In the genomic region with DNA sequence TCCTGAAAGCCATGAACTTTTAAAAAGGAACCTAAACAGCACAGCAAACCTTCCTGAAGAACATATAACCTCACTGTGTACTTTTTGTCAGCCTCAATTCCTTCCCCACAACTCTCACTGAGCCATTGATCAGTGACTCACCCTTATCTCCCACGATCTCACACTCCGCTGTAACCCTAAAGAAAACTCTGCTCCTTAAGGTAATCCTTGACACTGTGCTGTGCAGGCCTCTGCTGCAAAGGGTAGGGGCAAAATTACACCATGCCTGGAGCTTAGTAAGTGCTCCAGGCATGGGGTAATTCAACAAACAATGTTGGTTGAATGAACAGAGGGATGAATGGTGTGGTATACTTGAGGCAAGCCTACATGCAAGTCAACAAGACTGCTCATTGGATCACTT, we compare ENCODE assay signal across 13 cellular contexts.
DNase-seq lines count a peak whose midpoint lies in the region; ATAC-seq and TF ChIP-seq lines count a peak whose summit lies in the region.
"Had no signal": no experiment of that assay in that cellular context is flagged by ENCODE, and none has a peak within 500 bp of the region (broad histone marks: within the 10 kb centered on the region; RNA-seq: fewer than 3 reads in every experiment).

No MANE protein-coding gene starts in this region.

- no peak for TF ChIP-seq CTCF in adrenal gland (IDR thresholded peaks at IDR 0.05)

- no peak overlapping the region for H3K27ac Mint-ChIP-seq in T-helper 2 cell treated with Interferon-gamma antibody and Interleukin-4, amounts not matched to agents 5 μg/mL and 100 μg/mL, for 36 hours
- no peak overlapping the region for H3K27ac Mint-ChIP-seq in stimulated activated naive CD8-positive, alpha-beta T cell treated with anti-CD3 and anti-CD28 coated beads, Interleukin-15, amount 100 ng/mL, for 72 hours
- H3K27ac Mint-ChIP-seq: B cell; stimulated activated naive B cell treated with anti-CD40 and anti-IgM and Interleukin-4, amounts not matched to agents 10 μg/mL and 1 μg/mL and 100 μg/mL, for 72 hours had no signal

- no peak overlapping the region for H3K27ac ChIP-seq in adrenal gland
- H3K27ac ChIP-seq: colonic mucosa had no signal

- no peaks in the 10 kb centered on the region for H3K27me3 Mint-ChIP-seq in T-helper 2 cell treated with Interferon-gamma antibody and Interleukin-4, amounts not matched to agents 5 μg/mL and 100 μg/mL, for 36 hours (ENCODE audit: low read depth)
- no peaks in the 10 kb centered on the region for H3K27me3 Mint-ChIP-seq in stimulated activated naive CD8-positive, alpha-beta T cell treated with anti-CD3 and anti-CD28 coated beads, Interleukin-15, amount 100 ng/mL, for 72 hours
- H3K27me3 Mint-ChIP-seq: B cell; stimulated activated naive B cell treated with anti-CD40 and anti-IgM and Interleukin-4, amounts not matched to agents 10 μg/mL and 1 μg/mL and 100 μg/mL, for 72 hours had no signal

- H3K9me3 ChIP-seq in adrenal gland (replicated peaks in 1 of 3) = no peaks in the 10 kb centered on the region
- H3K9me3 ChIP-seq: colonic mucosa had no signal

- H3K4me1 Mint-ChIP-seq in T-helper 2 cell treated with Interferon-gamma antibody and Interleukin-4, amounts not matched to agents 5 μg/mL and 100 μg/mL, for 36 hours (ENCODE audit: low read depth) = peaks cover 15% of the 10 kb centered on the region
- H3K4me1 Mint-ChIP-seq in stimulated activated naive CD8-positive, alpha-beta T cell treated with anti-CD3 and anti-CD28 coated beads, Interleukin-15, amount 100 ng/mL, for 72 hours = peaks cover 7% of the 10 kb centered on the region
- H3K4me1 Mint-ChIP-seq: B cell; stimulated activated naive B cell treated with anti-CD40 and anti-IgM and Interleukin-4, amounts not matched to agents 10 μg/mL and 1 μg/mL and 100 μg/mL, for 72 hours had no signal

- DNase-seq in stimulated activated CD4-positive, alpha-beta T cell treated with anti-CD3 and anti-CD28 coated beads, Interleukin-15, amount 100 ng/mL, for 24 hours = peak; percentile 33
- DNase-seq in stimulated activated CD4-positive, alpha-beta T cell treated with anti-CD3 and anti-CD28 coated beads, Interleukin-4, amount 100 ng/mL, for 4 hours = no peak
- peak; percentile 70 for DNase-seq in T-helper 2 cell treated with Interferon-gamma antibody and Interleukin-4, amounts not matched to agents 5 μg/mL and 100 μg/mL, for 36 hours (ENCODE audit: low spot score)
- DNase-seq in iris pigment epithelial cell (ENCODE audit: low read depth) (peak; percentile 26), adrenal gland (no peak), NCI-H82 treated with DMSO at 0.1 percent for 48 hours (lab: John Stamatoyannopoulos, UW; ENCODE audit: unreplicated experiment) (no peak)
- DNase-seq in stimulated activated naive CD8-positive, alpha-beta T cell treated with anti-CD3 and anti-CD28 coated beads, Interleukin-15, amount 100 ng/mL, for 72 hours = peak in 1 of 2 donors; percentile 10
- DNase-seq: activated effector memory CD4-positive, alpha-beta T cell treated with anti-CD3 and anti-CD28 coated beads, Interleukin-2, amount 50 U/mL, for 16 hours; colonic mucosa; NCI-H345; stimulated activated naive B cell treated with anti-CD40 and anti-IgM and Interleukin-4, amounts not matched to agents 10 μg/mL and 1 μg/mL and 100 μg/mL, for 72 hours had no signal

- H3K4me3 Mint-ChIP-seq in T-helper 2 cell treated with Interferon-gamma antibody and Interleukin-4, amounts not matched to agents 5 μg/mL and 100 μg/mL, for 36 hours = no peak overlapping the region
- no peak overlapping the region for H3K4me3 Mint-ChIP-seq in stimulated activated naive CD8-positive, alpha-beta T cell treated with anti-CD3 and anti-CD28 coated beads, Interleukin-15, amount 100 ng/mL, for 72 hours
- H3K4me3 Mint-ChIP-seq: B cell; stimulated activated naive B cell treated with anti-CD40 and anti-IgM and Interleukin-4, amounts not matched to agents 10 μg/mL and 1 μg/mL and 100 μg/mL, for 72 hours had no signal

- H3K4me3 ChIP-seq in adrenal gland = no peak overlapping the region
- H3K4me3 ChIP-seq: colonic mucosa had no signal

- peak; percentile 81 for ATAC-seq in stimulated activated naive CD8-positive, alpha-beta T cell treated with anti-CD3 and anti-CD28 coated beads, Interleukin-15, amount 100 ng/mL, for 72 hours
- ATAC-seq in HG02884 (IDR thresholded peaks at IDR 0.05; ENCODE audit: unreplicated experiment) = no peak

- H3K27me3 ChIP-seq in adrenal gland = no peaks in the 10 kb centered on the region
- H3K27me3 ChIP-seq: colonic mucosa had no signal

- no peak for TF ChIP-seq POLR2A in adrenal gland (IDR thresholded peaks at IDR 0.05)

- H3K9me3 Mint-ChIP-seq in T-helper 2 cell treated with Interferon-gamma antibody and Interleukin-4, amounts not matched to agents 5 μg/mL and 100 μg/mL, for 36 hours = no peaks in the 10 kb centered on the region
- no peaks in the 10 kb centered on the region for H3K9me3 Mint-ChIP-seq in stimulated activated naive CD8-positive, alpha-beta T cell treated with anti-CD3 and anti-CD28 coated beads, Interleukin-15, amount 100 ng/mL, for 72 hours
- H3K9me3 Mint-ChIP-seq: stimulated activated naive B cell treated with anti-CD40 and anti-IgM and Interleukin-4, amounts not matched to agents 10 μg/mL and 1 μg/mL and 100 μg/mL, for 72 hours had no signal

- 64 to 70% (median 68%) methylated on average over 2 of the region's 2 CpGs for WGBS in adrenal gland, 4 donors

- intact Hi-C loops in adrenal gland (cut with DNase I) = no loop called here

- no peaks in the 10 kb centered on the region for H3K36me3 ChIP-seq in adrenal gland (replicated peaks in 1 of 2)
- H3K36me3 ChIP-seq: colonic mucosa had no signal

- no peaks in the 10 kb centered on the region for H3K36me3 Mint-ChIP-seq in T-helper 2 cell treated with Interferon-gamma antibody and Interleukin-4, amounts not matched to agents 5 μg/mL and 100 μg/mL, for 36 hours (ENCODE audit: low read depth)

- no peaks in the 10 kb centered on the region for H3K4me1 ChIP-seq in adrenal gland (replicated peaks in 1 of 2)
- H3K4me1 ChIP-seq: colonic mucosa had no signal

Comparison
In these comparisons a context has a peak if more than half of its experiments do, and no peak if none do; other contexts are left out.
1. DNase-seq: peak in stimulated activated CD4-positive, alpha-beta T cell treated with anti-CD3 and anti-CD28 coated beads, Interleukin-15, amount 100 ng/mL, for 24 hours (single experiment), T-helper 2 cell treated with Interferon-gamma antibody and Interleukin-4, amounts not matched to agents 5 μg/mL and 100 μg/mL, for 36 hours (single experiment) and iris pigment epithelial cell (single experiment); none in stimulated activated CD4-positive, alpha-beta T cell treated with anti-CD3 and anti-CD28 coated beads, Interleukin-4, amount 100 ng/mL, for 4 hours (0 of 2), adrenal gland (0 of 7) and NCI-H82 treated with DMSO at 0.1 percent for 48 hours (single experiment).